In the genomic region with DNA sequence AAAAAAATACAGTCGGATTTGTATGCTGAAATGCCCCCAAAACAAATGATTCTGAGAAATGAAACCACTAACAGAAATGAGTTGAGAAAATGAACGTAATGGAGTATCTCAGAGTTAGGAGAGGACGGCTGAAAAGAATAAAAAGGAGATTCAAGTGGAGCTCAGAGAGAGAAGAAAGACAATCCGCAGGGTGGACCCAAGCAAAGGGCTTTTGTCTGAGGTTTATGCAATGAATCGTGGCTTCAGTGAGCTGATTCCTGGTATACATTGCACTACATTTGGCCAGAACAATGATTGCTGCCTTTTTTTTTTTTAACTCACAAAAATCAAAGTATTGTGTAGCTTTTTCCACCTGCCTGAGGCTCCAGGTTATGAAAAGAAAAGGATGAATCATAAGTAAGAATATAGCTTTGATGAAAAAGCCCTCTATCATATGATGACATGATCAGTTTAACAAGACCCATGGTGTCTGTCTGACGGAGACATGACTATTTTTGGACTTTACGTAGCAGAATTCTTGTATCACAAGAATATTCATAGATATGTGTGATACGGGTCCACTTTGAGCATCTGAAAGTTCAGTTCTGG, we compare ENCODE assay signal across 25 cellular contexts. TPM values are rescaled to one million over a fixed set of nuclear protein-coding genes. Genes with fewer than 3 reads are reported as not detected.
A peak's percentile ranks its signal among the peaks of the same experiment; 100 is the strongest.
DNase-seq lines count a peak whose midpoint lies in the region; ATAC-seq lines count a peak whose summit lies in the region.
"Had no signal": no experiment of that assay in that cellular context is flagged by ENCODE, and none has a peak within 500 bp of the region (broad histone marks: within the 10 kb centered on the region; RNA-seq: fewer than 3 reads in every experiment).

No MANE protein-coding gene starts in this region.

- peak overlapping the region; percentile 64 for H2AFZ ChIP-seq in GM23248
- H2AFZ ChIP-seq in neuron (ENCODE audit: low read depth, low read length), result peak overlapping the region; percentile 86

- no peak overlapping the region for H3K9ac ChIP-seq in GM23248
- H3K9ac ChIP-seq: KMS-11 had no signal

- H3K79me2 ChIP-seq in GM23248 (ENCODE audit: insufficient read depth), result peaks cover 6% of the 10 kb centered on the region

- peak overlapping the region; percentile 4 for H3K4me2 ChIP-seq in GM23248 (ENCODE audit: unreplicated experiment)
- H3K4me2 ChIP-seq: KMS-11 had no signal

- no peaks in the 10 kb centered on the region for H4K20me1 ChIP-seq in GM23248 (ENCODE audit: insufficient read depth)

- no peak for ATAC-seq in GM21360 (IDR thresholded peaks at IDR 0.05; ENCODE audit: unreplicated experiment)
- ATAC-seq: HCT116, heart left ventricle, natural killer cell, T-helper 17 cell had no signal

- in situ Hi-C loops in GM23248 (cut with MboI), result no loop called here

- peaks cover under 1% of the 10 kb centered on the region; the same call in 1 of the 2 replicates for H3K4me1 ChIP-seq in GM23248 (ENCODE audit: insufficient read depth)
- H3K4me1 ChIP-seq in neuron (ENCODE audit: insufficient read depth, low read length), result peaks cover 15% of the 10 kb centered on the region

- peaks cover 24% of the 10 kb centered on the region for H3K27me3 ChIP-seq in GM23248 (replicated peaks; ENCODE audit: insufficient read depth)
- no peaks in the 10 kb centered on the region for H3K27me3 ChIP-seq in neuron (ENCODE audit: insufficient read depth, low read length)
- H3K27me3 ChIP-seq: Peyer's patch had no signal

- H3K9me2 ChIP-seq in GM23248 (ENCODE audit: insufficient read depth), result no peaks in the 10 kb centered on the region

- no peaks in the 10 kb centered on the region for H3K9me3 ChIP-seq in GM23248 (ENCODE audit: low read depth)
- peaks cover 2% of the 10 kb centered on the region for H3K9me3 ChIP-seq in neuron (ENCODE audit: low read length)
- H3K9me3 ChIP-seq: Peyer's patch, SJSA1, suprapubic skin had no signal

- no peak overlapping the region for H3K27ac ChIP-seq in GM23248
- H3K27ac ChIP-seq in caudate nucleus (ENCODE audit: low read depth, low read length), result peak overlapping the region; percentile 59
- H3K27ac ChIP-seq: heart left ventricle, KMS-11, Peyer's patch, SJSA1, suprapubic skin had no signal

- H3K4me3 ChIP-seq in GM23248 (no peak overlapping the region), neuron (ENCODE audit: low read length) (no peak overlapping the region)
- H3K4me3 ChIP-seq: heart left ventricle, Peyer's patch, SJSA1, suprapubic skin had no signal

- WGBS in GM23248 (ENCODE audit: low coverage in 1 of 2, low lambda C conversion rate in 2 of 2, missing lambda C conversion rate in 2 of 2), 2 experiments, result 8 to 12% methylated on average over 8 of the region's 8 CpGs

- no peaks in the 10 kb centered on the region for H3F3A ChIP-seq in GM23248 (ENCODE audit: insufficient read depth)

- DNase-seq in GM23248 (no peak), NCI-H146 treated with DMSO at 0.1 percent for 48 hours (lab: John Stamatoyannopoulos, UW; ENCODE audit: unreplicated experiment) (peak; percentile 49), caudate nucleus (lab: John Stamatoyannopoulos, UW) (peak in 1 of 61 donors; percentile 43), KG1 (lab: John Stamatoyannopoulos, UW) (no peak)
- no peak for DNase-seq in activated CD4-positive, CD25-positive, alpha-beta regulatory T cell (lab: John Stamatoyannopoulos, UW)
- DNase-seq: activated CD4-positive, alpha-beta T cell treated with anti-CD3 and anti-CD28 coated beads, Interleukin-2, amount 50 U/mL, for 1 hour; activated CD8-positive, alpha-beta memory T cell treated with anti-CD3 and anti-CD28 coated beads, Interleukin-2, amount 50 U/mL, for 48 hours; activated effector memory CD4-positive, alpha-beta T cell treated with anti-CD3 and anti-CD28 coated beads, Interleukin-2, amount 50 U/mL, for 16 hours; CD4-positive, alpha-beta T cell; GF-D8; heart left ventricle; MV-4-11; natural killer cell; NCI-H187; NCI-H446 treated with DMSO at 0.1 percent for 48 hours; NK-92 treated with Interleukin-12 subunit alpha and Interleukin-12 subunit beta, amount 100 ng/mL, for 24 hours; Peyer's patch; T-helper 17 cell had no signal

- H3K36me3 ChIP-seq in GM23248 (ENCODE audit: low read depth), result no peaks in the 10 kb centered on the region
- H3K36me3 ChIP-seq in neuron (ENCODE audit: insufficient read depth, low read length), result no peaks in the 10 kb centered on the region
- H3K36me3 ChIP-seq: heart left ventricle, Peyer's patch, suprapubic skin had no signal

RNA-seq across cellular contexts. Expression of a gene that starts 4.4 kb away (rescaled TPM):
- total RNA-seq in GM23248 (2014; rRNA removed; shearing (Covaris generic)), result 9.6 and 10.3 TPM in 2 replicates
- 9.8 and 10.0 TPM in 2 replicates for polyA plus RNA-seq in GM23248 (2016; fragmentation: Nextera tagmentation; extraction: Ambion mirVana)

RNA-seq across cellular contexts. Expression of a gene that starts 23.8 kb away (rescaled TPM):
- 0.89 and 2.2 TPM in 2 replicates for total RNA-seq in GM23248 (2014; rRNA removed; shearing (Covaris generic))
- polyA plus RNA-seq in GM23248 (2016; fragmentation: Nextera tagmentation; extraction: Ambion mirVana), result 1.2 and 1.5 TPM in 2 replicates
- total RNA-seq: HT1080 had no signal
